ENCODE assay signal across 10 cellular contexts in genomic region chr10:26448292-26448691, GRCh38. TPM values are rescaled to one million over a fixed set of nuclear protein-coding genes. Genes with fewer than 3 reads are reported as not detected.
DNase-seq lines count a peak whose midpoint lies in the region; ATAC-seq and TF ChIP-seq lines count a peak whose summit lies in the region.
"Had no signal": no experiment of that assay in that cellular context is flagged by ENCODE, and none has a peak within 500 bp of the region (broad histone marks: within the 10 kb centered on the region; RNA-seq: fewer than 3 reads in every experiment).

No MANE protein-coding gene starts in this region.

- H3K36me3 ChIP-seq in OCI-LY3 (replicated peaks; ENCODE audit: low read depth, low read length): peaks cover 34% of the 10 kb centered on the region
- peaks cover 17% of the 10 kb centered on the region for H3K36me3 ChIP-seq in thymus (ENCODE audit: control insufficient read depth, insufficient read depth)
- H3K36me3 ChIP-seq: ovary had no signal

- peaks cover 87% of the 10 kb centered on the region for H3K4me1 Mint-ChIP-seq in activated naive CD4-positive, alpha-beta T cell treated with anti-CD3 and anti-CD28 coated beads for 36 hours (ENCODE audit: low read depth)
- H3K4me1 Mint-ChIP-seq: WTC11 had no signal

- H3K4me1 ChIP-seq in OCI-LY3 (ENCODE audit: low read length) (peaks cover 58% of the 10 kb centered on the region), thymus (ENCODE audit: control insufficient read depth, insufficient read depth, low read length) (peaks cover 40% of the 10 kb centered on the region)

- CTCF ChIA-PET in activated naive CD4-positive, alpha-beta T cell treated with anti-CD3 and anti-CD28 coated beads for 36 hours (lab: Charles Lee): no interaction called here

- no peak overlapping the region; the same call in 1 of the 2 replicates for H3K9ac ChIP-seq in OCI-LY3 (ENCODE audit: low read length)

- peak overlapping the region; percentile 56 for H3K4me2 ChIP-seq in OCI-LY3 (ENCODE audit: low read length)

- H2AFZ ChIP-seq in OCI-LY3 (ENCODE audit: low read depth, low read length): no peak overlapping the region

- H3K27ac ChIP-seq in OCI-LY3 (ENCODE audit: low read length) (peak overlapping the region; percentile 58), thymus (ENCODE audit: low read depth) (peak overlapping the region; percentile 97)
- H3K27ac ChIP-seq: ovary had no signal

- H3K9me3 Mint-ChIP-seq in activated naive CD4-positive, alpha-beta T cell treated with anti-CD3 and anti-CD28 coated beads for 36 hours: peaks cover 6% of the 10 kb centered on the region
- H3K9me3 Mint-ChIP-seq: WTC11 had no signal

- peak overlapping the region; percentile 54 for H3K4me3 Mint-ChIP-seq in activated naive CD4-positive, alpha-beta T cell treated with anti-CD3 and anti-CD28 coated beads for 36 hours
- H3K4me3 Mint-ChIP-seq: WTC11 had no signal

- H3K36me3 Mint-ChIP-seq in activated naive CD4-positive, alpha-beta T cell treated with anti-CD3 and anti-CD28 coated beads for 36 hours (ENCODE audit: low read depth): peaks cover 29% of the 10 kb centered on the region
- H3K36me3 Mint-ChIP-seq: WTC11 had no signal

- TF ChIP-seq CTCF in OCI-LY3 (IDR thresholded peaks at IDR 0.05; ENCODE audit: low read depth, low read length): no peak

- H3K9me3 ChIP-seq in OCI-LY3 (ENCODE audit: insufficient read depth, low read length) (no peaks in the 10 kb centered on the region), thymus (ENCODE audit: control insufficient read depth) (no peaks in the 10 kb centered on the region)
- H3K9me3 ChIP-seq: ovary had no signal

- H3K27ac Mint-ChIP-seq in activated naive CD4-positive, alpha-beta T cell treated with anti-CD3 and anti-CD28 coated beads for 36 hours: peak overlapping the region; percentile 88
- H3K27ac Mint-ChIP-seq: WTC11 had no signal

- no peaks in the 10 kb centered on the region for H3K27me3 Mint-ChIP-seq in activated naive CD4-positive, alpha-beta T cell treated with anti-CD3 and anti-CD28 coated beads for 36 hours (ENCODE audit: low read depth)

- H4K20me1 ChIP-seq in OCI-LY3 (ENCODE audit: insufficient read depth, low read length): peaks cover 4% of the 10 kb centered on the region; the same call in 1 of the 2 replicates

- intact Hi-C loops in activated naive CD4-positive, alpha-beta T cell treated with anti-CD3 and anti-CD28 coated beads for 36 hours (cut with micrococcal nuclease): loop anchor here (5.0 to 10.0 kb wide), 3 partner anchors 233 to 654 kb away; partner anchors contain the start of genes ANKRD26 and GAD2

- DNase-seq in activated naive CD4-positive, alpha-beta T cell treated with anti-CD3 and anti-CD28 coated beads for 36 hours: no peak
- DNase-seq in activated naive CD4-positive, alpha-beta T cell treated with anti-CD3 and anti-CD28 coated beads, Interleukin-2, amount 50 U/mL, for 16 hours: no peak
- DNase-seq in occipital lobe (lab: John Stamatoyannopoulos, UW) (no peak), NOMO-1 treated with DMSO at 0.1 percent for 48 hours (lab: John Stamatoyannopoulos, UW; ENCODE audit: unreplicated experiment) (no peak), NCI-H1092 (lab: John Stamatoyannopoulos, UW) (no peak)
- DNase-seq: ovary had no signal

- H3K27me3 ChIP-seq in OCI-LY3 (ENCODE audit: low read depth, low read length): no peaks in the 10 kb centered on the region
- H3K27me3 ChIP-seq in thymus (ENCODE audit: control insufficient read depth, insufficient read depth): no peaks in the 10 kb centered on the region
- H3K27me3 ChIP-seq: ovary had no signal

- H3K4me3 ChIP-seq in OCI-LY3 (ENCODE audit: low read length): peak overlapping the region; percentile 37
- H3K4me3 ChIP-seq in thymus (ENCODE audit: low read length): peak overlapping the region; percentile 46
- H3K4me3 ChIP-seq: ovary had no signal

- peak; percentile 31 for ATAC-seq in HG02798 (IDR thresholded peaks at IDR 0.05; ENCODE audit: poor library complexity, unreplicated experiment)
- ATAC-seq: WTC11 had no signal

- H3K79me2 ChIP-seq in OCI-LY3 (ENCODE audit: low read length): peaks cover 81% of the 10 kb centered on the region

RNA-seq across cellular contexts. Expression of gene APBB1IP, which starts 10.2 kb away (rescaled TPM):
- total RNA-seq in activated naive CD4-positive, alpha-beta T cell treated with anti-CD3 and anti-CD28 coated beads for 36 hours: 10 to 100 TPM; 29.4 to 30.9 TPM
- polyA plus RNA-seq in thymus: 40.0 TPM
- 0.94 TPM for total RNA-seq in occipital lobe

Comparison
In these comparisons a context has a peak if more than half of its experiments do, and no peak if none do; other contexts are left out.
1. RNA of gene APBB1IP, which starts 10.2 kb away (total RNA-seq): 29.4 to 30.9 TPM in activated naive CD4-positive, alpha-beta T cell treated with anti-CD3 and anti-CD28 coated beads for 36 hours; 0.94 TPM in occipital lobe (single experiment); every median in the first group is over 10 times any median in the second.